In the genomic region with DNA sequence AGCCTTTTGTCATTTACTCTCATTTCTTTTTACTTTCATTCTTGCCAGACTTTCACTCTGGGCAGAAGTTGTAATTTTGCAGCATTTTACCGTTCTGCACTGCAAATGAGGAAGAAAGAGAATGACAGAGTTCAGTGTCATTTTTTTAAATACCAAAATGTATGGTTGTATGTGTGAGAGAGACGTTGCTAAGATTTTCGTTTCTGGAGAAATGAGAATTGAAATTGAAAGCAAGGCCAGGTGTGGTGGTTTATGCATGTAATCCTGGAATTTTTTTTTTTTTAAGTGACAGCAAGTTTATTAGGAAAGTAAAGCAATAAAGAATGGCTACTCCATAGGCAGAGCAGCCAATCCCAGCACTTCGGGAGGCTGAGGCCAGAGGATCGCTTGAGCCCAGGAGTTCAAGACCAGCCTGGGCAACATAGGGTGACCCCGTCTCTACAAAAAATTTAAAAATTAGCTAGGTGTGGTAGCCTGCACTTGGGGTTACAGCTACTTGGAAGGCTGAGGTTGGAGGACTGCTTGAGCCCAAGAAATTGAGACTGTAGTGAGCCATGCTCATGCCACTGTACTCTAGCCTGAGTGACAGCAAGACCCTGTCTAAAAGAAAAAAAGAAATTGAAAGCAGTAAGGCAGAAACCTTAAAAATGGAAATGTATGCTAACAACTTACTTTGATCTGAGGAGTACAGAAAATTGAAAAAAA, we compare ENCODE assay signal across 8 cellular contexts. TPM values are rescaled to one million over a fixed set of nuclear protein-coding genes. Genes with fewer than 3 reads are reported as not detected.
DNase-seq lines count a peak whose midpoint lies in the region; ATAC-seq and TF ChIP-seq lines count a peak whose summit lies in the region.

No MANE protein-coding gene starts in this region.

- H3K27ac Mint-ChIP-seq in stimulated activated naive CD8-positive, alpha-beta T cell treated with anti-CD3 and anti-CD28 coated beads, Interleukin-15, Interleukin-2, amounts not matched to agents 100 ng/mL and 50 ng/mL, for 24 hours: peak overlapping the region; percentile 86

- H3K4me1 Mint-ChIP-seq in activated T-cell treated with anti-CD3 and anti-CD28 coated beads, Interleukin-2, amount 50 U/mL, for 4 hours (ENCODE audit: low read depth): peaks cover 74% of the 10 kb centered on the region
- peaks cover 75% of the 10 kb centered on the region for H3K4me1 Mint-ChIP-seq in stimulated activated naive CD8-positive, alpha-beta T cell treated with anti-CD3 and anti-CD28 coated beads, Interleukin-15, Interleukin-2, amounts not matched to agents 100 ng/mL and 50 ng/mL, for 24 hours (ENCODE audit: low read depth)

- no peaks in the 10 kb centered on the region for H3K27me3 ChIP-seq in hepatocyte

- peaks cover 16% of the 10 kb centered on the region for H3K79me2 ChIP-seq in hepatocyte

- no peaks in the 10 kb centered on the region for H3K27me3 Mint-ChIP-seq in activated T-cell treated with anti-CD3 and anti-CD28 coated beads, Interleukin-2, amount 50 U/mL, for 4 hours (ENCODE audit: low read depth)
- no peaks in the 10 kb centered on the region for H3K27me3 Mint-ChIP-seq in stimulated activated naive CD8-positive, alpha-beta T cell treated with anti-CD3 and anti-CD28 coated beads, Interleukin-15, Interleukin-2, amounts not matched to agents 100 ng/mL and 50 ng/mL, for 24 hours

- TF ChIP-seq CTCF in hepatocyte (IDR thresholded peaks at IDR 0.05; ENCODE audit: poor library complexity): no peak

- peak overlapping the region; percentile 49 for H3K4me3 Mint-ChIP-seq in activated T-cell treated with anti-CD3 and anti-CD28 coated beads, Interleukin-2, amount 50 U/mL, for 4 hours
- peak overlapping the region; percentile 61 for H3K4me3 Mint-ChIP-seq in stimulated activated naive CD8-positive, alpha-beta T cell treated with anti-CD3 and anti-CD28 coated beads, Interleukin-15, Interleukin-2, amounts not matched to agents 100 ng/mL and 50 ng/mL, for 24 hours

- ATAC-seq in activated T-cell treated with anti-CD3 and anti-CD28 coated beads, Interleukin-2, amount 50 U/mL, for 4 hours: peak; percentile 80 to 85
- ATAC-seq in HG02840 (IDR thresholded peaks at IDR 0.05; ENCODE audit: low FRiP score, unreplicated experiment): peak; percentile 75

- H3K4me1 ChIP-seq in hepatocyte (ENCODE audit: insufficient read depth): no peaks in the 10 kb centered on the region

- H3K36me3 Mint-ChIP-seq in activated T-cell treated with anti-CD3 and anti-CD28 coated beads, Interleukin-2, amount 50 U/mL, for 4 hours (ENCODE audit: insufficient read depth): peaks cover 20% of the 10 kb centered on the region
- H3K36me3 Mint-ChIP-seq in stimulated activated naive CD8-positive, alpha-beta T cell treated with anti-CD3 and anti-CD28 coated beads, Interleukin-15, Interleukin-2, amounts not matched to agents 100 ng/mL and 50 ng/mL, for 24 hours (ENCODE audit: low read depth): peaks cover 32% of the 10 kb centered on the region

- over 99% methylated on average over 6 of the region's 6 CpGs for WGBS in hepatocyte (ENCODE audit: low lambda C conversion rate, missing lambda C conversion rate)

- H3K36me3 ChIP-seq in hepatocyte (replicated peaks; ENCODE audit: insufficient read depth, low read depth): no peaks in the 10 kb centered on the region

- no peaks in the 10 kb centered on the region for H3K9me2 ChIP-seq in hepatocyte (replicated peaks; ENCODE audit: insufficient read depth)

- H3K4me3 ChIP-seq in hepatocyte: no peak overlapping the region

- H3K9me3 Mint-ChIP-seq in activated T-cell treated with anti-CD3 and anti-CD28 coated beads, Interleukin-2, amount 50 U/mL, for 4 hours: peaks cover 7% of the 10 kb centered on the region
- no peaks in the 10 kb centered on the region for H3K9me3 Mint-ChIP-seq in stimulated activated naive CD8-positive, alpha-beta T cell treated with anti-CD3 and anti-CD28 coated beads, Interleukin-15, Interleukin-2, amounts not matched to agents 100 ng/mL and 50 ng/mL, for 24 hours

- H3K27ac ChIP-seq in hepatocyte: no peak overlapping the region

- H3K4me2 ChIP-seq in hepatocyte: no peak overlapping the region

- no peak for DNase-seq in activated T-cell treated with anti-CD3 and anti-CD28 coated beads, Interleukin-2, amount 50 U/mL, for 4 hours
- DNase-seq in activated T-cell treated with anti-CD3 and anti-CD28 coated beads for 4 hours (no peak), NOMO-1 treated with DMSO at 0.1 percent for 48 hours (lab: John Stamatoyannopoulos, UW; ENCODE audit: unreplicated experiment) (peak; percentile 65), NCI-H1694 (lab: John Stamatoyannopoulos, UW) (no peak), hepatocyte (ENCODE audit: low spot score) (no peak), DMS153 treated with DMSO at 0.1 percent for 48 hours (lab: John Stamatoyannopoulos, UW; ENCODE audit: unreplicated experiment) (no peak)

- H2AFZ ChIP-seq in hepatocyte: no peak overlapping the region

- no peaks in the 10 kb centered on the region for H3K9me3 ChIP-seq in hepatocyte (ENCODE audit: low read depth)

- H4K20me1 ChIP-seq in hepatocyte (ENCODE audit: insufficient read depth, poor library complexity, severe bottlenecking): no peaks in the 10 kb centered on the region

RNA-seq across cellular contexts. Expression of gene DCK, which starts 12.9 kb away (rescaled TPM):
- total RNA-seq in activated T-cell treated with anti-CD3 and anti-CD28 coated beads, Interleukin-2, amount 50 U/mL, for 4 hours: 10 to 100 TPM; 16.7 to 22.0 (median 17.2) TPM
- 18.4 and 19.7 TPM in 2 replicates for total RNA-seq in hepatocyte
- polyA plus RNA-seq in hepatocyte: 11.9 and 12.8 TPM in 2 replicates
